Comparison of ENCODE assay signal across 14 cellular contexts in genomic region chr14:32932302-32932920, GRCh38. TPM values are rescaled to one million over a fixed set of nuclear protein-coding genes. Genes with fewer than 3 reads are reported as not detected.
DNase-seq lines count a peak whose midpoint lies in the region; ATAC-seq, FAIRE-seq and TF ChIP-seq lines count a peak whose summit lies in the region.
"Had no signal": no experiment of that assay in that cellular context is flagged by ENCODE, and none has a peak within 500 bp of the region (broad histone marks: within the 10 kb centered on the region; RNA-seq: fewer than 3 reads in every experiment).

No MANE protein-coding gene starts in this region.

- no peak for TF ChIP-seq CTCF in right atrium auricular region (IDR thresholded peaks at IDR 0.05)
- TF ChIP-seq CTCF in vagina (IDR thresholded peaks at IDR 0.05), result no peak
- no peak for TF ChIP-seq CTCF in pancreas (IDR thresholded peaks at IDR 0.05)

- no peaks in the 10 kb centered on the region for H3K36me3 ChIP-seq in right atrium auricular region
- no peaks in the 10 kb centered on the region for H3K36me3 ChIP-seq in iPS-18a (ENCODE audit: control insufficient read depth, low read depth, low read length)
- no peaks in the 10 kb centered on the region for H3K36me3 ChIP-seq in vagina
- H3K36me3 ChIP-seq in pancreas, result no peaks in the 10 kb centered on the region
- H3K36me3 ChIP-seq: HAP-1 had no signal

- intact Hi-C loops in cardiac septum (cut with DNase I) (loop anchor here (10.0 kb wide), 1 partner anchor 228 kb away; no protein-coding TSS in a partner anchor), vagina (cut with DNase I) (no loop called here), pancreas (cut with DNase I) (no loop called here)

- no peak for FAIRE-seq in pancreas (lab: Jason Lieb, UNC)
- FAIRE-seq: HTR-8/SVneo had no signal

- H3K4me1 ChIP-seq in right atrium auricular region (peaks cover 0 to 28% of the 10 kb centered on the region in 2 donors), iPS-18a (ENCODE audit: control insufficient read depth, low read depth, low read length) (peaks cover 26% of the 10 kb centered on the region), vagina (peaks cover 28% of the 10 kb centered on the region), pancreas (peaks cover 7 to 10% (median 7%) of the 10 kb centered on the region in 3 donors)

- peak overlapping the region; percentile 40 for H3K9ac ChIP-seq in iPS-18a (ENCODE audit: low read length)

- DNase-seq in right atrium auricular region (ENCODE audit: low spot score) (no peak), cardiac septum (ENCODE audit: low spot score) (no peak), pons (ENCODE audit: low spot score) (peak; percentile 21), vagina (ENCODE audit: extremely low spot score in 2 of 2) (no peak), pancreas (no peak)
- DNase-seq: effector CD4-positive, alpha-beta T cell; NCI-H1105; NCI-H524 treated with DMSO at 0.1 percent for 48 hours had no signal

- H3K4me3 ChIP-seq in right atrium auricular region (peak overlapping the region; percentile 14 to 54), iPS-18a (ENCODE audit: low read length) (peak overlapping the region; percentile 74), vagina (peak overlapping the region; percentile 43 to 52), pancreas (peak overlapping the region in 2 of 4 donors; percentile 26 to 46)
- H3K4me3 ChIP-seq: HAP-1 had no signal

- H3K9me3 ChIP-seq in right atrium auricular region (no peaks in the 10 kb centered on the region), iPS-18a (ENCODE audit: control insufficient read depth, low read depth, low read length) (no peaks in the 10 kb centered on the region), vagina (no peaks in the 10 kb centered on the region), pancreas (no peaks in the 10 kb centered on the region)
- H3K9me3 ChIP-seq: HAP-1 had no signal

- TF ChIP-seq POLR2A in vagina (IDR thresholded peaks at IDR 0.05), result no peak

- H3K27ac ChIP-seq in right atrium auricular region (no peak overlapping the region), iPS-18a (ENCODE audit: low read length) (no peak overlapping the region), vagina (no peak overlapping the region), pancreas (no peak overlapping the region)
- H3K27ac ChIP-seq: skin epidermis had no signal

- WGBS in pancreas, 2 donors, result 42 to 48% methylated on average over 31 of the region's 31 CpGs

- H3K27me3 ChIP-seq in right atrium auricular region (peaks cover 0 to 16% of the 10 kb centered on the region in 2 donors), iPS-18a (ENCODE audit: control insufficient read depth, insufficient read depth, low read length) (peaks cover 66% of the 10 kb centered on the region), vagina (peaks cover 5% of the 10 kb centered on the region), pancreas (peaks cover 0 to 29% (median 3%) of the 10 kb centered on the region in 4 donors)

- ATAC-seq in GM21528 (IDR thresholded peaks at IDR 0.05; ENCODE audit: low FRiP score, unreplicated experiment) (no peak), HG02678 (IDR thresholded peaks at IDR 0.05; ENCODE audit: unreplicated experiment) (no peak), pancreas (no peak)

RNA-seq across cellular contexts. Expression of gene NPAS3, which starts 6.3 kb away (rescaled TPM):
- 1 to 10 TPM in 1 of 2 donors, under 1 TPM in 1; 0.67 to 1.3 TPM for total RNA-seq in right atrium auricular region
- 4.9 TPM for total RNA-seq in cardiac septum
- total RNA-seq in vagina, result 1.2 TPM
- total RNA-seq in pancreas, result 1 to 10 TPM; 1.3 to 2.8 (median 1.5) TPM
- under 1 TPM; 0.23 to 0.70 TPM for polyA plus RNA-seq in pancreas
